ENCODE assay signal across 15 cellular contexts in genomic region chr17:76421054-76421427, GRCh38. TPM values are rescaled to one million over a fixed set of nuclear protein-coding genes. Genes with fewer than 3 reads are reported as not detected.
A peak's percentile ranks its signal among the peaks of the same experiment; 100 is the strongest.
DNase-seq lines count a peak whose midpoint lies in the region; ATAC-seq and TF ChIP-seq lines count a peak whose summit lies in the region.
"Had no signal": no experiment of that assay in that cellular context is flagged by ENCODE, and none has a peak within 500 bp of the region (broad histone marks: within the 10 kb centered on the region; RNA-seq: fewer than 3 reads in every experiment).

No MANE protein-coding gene starts in this region.

- no peaks in the 10 kb centered on the region for H3K9me3 Mint-ChIP-seq in memory B cell
- H3K9me3 Mint-ChIP-seq in naive thymus-derived CD8-positive, alpha-beta T cell, result no peaks in the 10 kb centered on the region

- peaks cover 68% of the 10 kb centered on the region for H3K79me2 ChIP-seq in MM.1S (ENCODE audit: low read length)

- H4K20me1 ChIP-seq in MM.1S (ENCODE audit: insufficient read depth, low read length), result no peaks in the 10 kb centered on the region

- no peak for TF ChIP-seq CTCF in MM.1S (IDR thresholded peaks at IDR 0.05; ENCODE audit: low read length)
- TF ChIP-seq CTCF in fibroblast of the aortic adventitia (IDR thresholded peaks at IDR 0.05; ENCODE audit: insufficient read depth, low read length), result no peak

- no peaks in the 10 kb centered on the region for H3K9me3 ChIP-seq in MM.1S (replicated peaks; ENCODE audit: insufficient read depth, low read length)
- H3K9me3 ChIP-seq: transverse colon had no signal

- H3K27ac ChIP-seq in MM.1S (ENCODE audit: low read length), result peak overlapping the region; percentile 77; the same call in 1 of the 2 replicates
- H3K27ac ChIP-seq: transverse colon had no signal

- H3K4me2 ChIP-seq in MM.1S (ENCODE audit: low read depth, low read length), result peak overlapping the region; percentile 93; the same call in 1 of the 2 replicates

- peaks cover 7% of the 10 kb centered on the region for H3K36me3 Mint-ChIP-seq in memory B cell
- H3K36me3 Mint-ChIP-seq in naive thymus-derived CD8-positive, alpha-beta T cell, result peaks cover 0 to 12% (median 0%) of the 10 kb centered on the region in 3 donors

- no peaks in the 10 kb centered on the region for H3K27me3 ChIP-seq in MM.1S (replicated peaks; ENCODE audit: insufficient read depth, low read length)
- H3K27me3 ChIP-seq: transverse colon had no signal

- H3K4me1 ChIP-seq in MM.1S (ENCODE audit: low read length), result peaks cover 36% of the 10 kb centered on the region

- DNase-seq in AG08395 (ENCODE audit: low spot score) (peak; percentile 54), MM.1S (no peak), fibroblast of the aortic adventitia (ENCODE audit: low read depth) (peak; percentile 10), memory B cell (ENCODE audit: low spot score in 2 of 2) (no peak), NCI-H146 treated with DMSO at 0.1 percent for 48 hours (lab: John Stamatoyannopoulos, UW; ENCODE audit: unreplicated experiment) (no peak), SIG-M5 treated with dmso at 0.1 percent for 504 hours (lab: John Stamatoyannopoulos, UW; ENCODE audit: unreplicated experiment) (no peak)
- DNase-seq in naive thymus-derived CD8-positive, alpha-beta T cell, result no peak
- DNase-seq: activated CD4-positive, CD25-positive, alpha-beta regulatory T cell; DMS 273 treated with DMSO at 0.1 percent for 48 hours; NCI-H2029; transverse colon had no signal

- no peak overlapping the region for H3K9ac ChIP-seq in MM.1S (ENCODE audit: low read length)

- no peak for ATAC-seq in memory B cell (ENCODE audit: low read depth)
- ATAC-seq in HG03280 (IDR thresholded peaks at IDR 0.05; ENCODE audit: unreplicated experiment), result no peak
- no peak for ATAC-seq in naive thymus-derived CD8-positive, alpha-beta T cell

- H3K9me2 ChIP-seq in MM.1S (replicated peaks; ENCODE audit: insufficient read depth, low read length), result no peaks in the 10 kb centered on the region

- POLR2A ChIA-PET in naive thymus-derived CD8-positive, alpha-beta T cell (lab: Charles Lee), result no interaction called here

- H3K27ac Mint-ChIP-seq in memory B cell, result peak overlapping the region; percentile 43
- H3K27ac Mint-ChIP-seq in naive thymus-derived CD8-positive, alpha-beta T cell, result peak overlapping the region in 4 of 10 donors; percentile 43 to 83 (median 57)

- no peaks in the 10 kb centered on the region for H3K36me3 ChIP-seq in MM.1S (replicated peaks; ENCODE audit: insufficient read depth, low read length)
- H3K36me3 ChIP-seq: transverse colon had no signal

- no peaks in the 10 kb centered on the region for H3K27me3 Mint-ChIP-seq in memory B cell
- H3K27me3 Mint-ChIP-seq in naive thymus-derived CD8-positive, alpha-beta T cell, result no peaks in the 10 kb centered on the region

- peaks cover 41% of the 10 kb centered on the region for H3K4me1 Mint-ChIP-seq in memory B cell
- H3K4me1 Mint-ChIP-seq in naive thymus-derived CD8-positive, alpha-beta T cell, result peaks cover 20 to 58% (median 35%) of the 10 kb centered on the region in 4 donors

- H3F3A ChIP-seq in MM.1S (ENCODE audit: insufficient read depth, low read length), result peaks cover 15% of the 10 kb centered on the region

- no peak overlapping the region for H3K4me3 Mint-ChIP-seq in memory B cell
- H3K4me3 Mint-ChIP-seq in naive thymus-derived CD8-positive, alpha-beta T cell, result peak overlapping the region in 1 of 10 donors; percentile 54

- H3K4me3 ChIP-seq in MM.1S (ENCODE audit: low read length) (no peak overlapping the region), fibroblast of the aortic adventitia (ENCODE audit: low read depth, low read length) (no peak overlapping the region)
- H3K4me3 ChIP-seq: transverse colon had no signal

- no peak overlapping the region for H2AFZ ChIP-seq in MM.1S (ENCODE audit: low read length)

RNA-seq across cellular contexts. Expression of gene UBE2O, which starts 31.9 kb away (rescaled TPM):
- 13.2 and 16.3 TPM in 2 replicates for total RNA-seq in fibroblast of the aortic adventitia (ENCODE audit: low replicate concordance)
- 10 to 100 TPM; 49.7 to 50.4 TPM for total RNA-seq in naive thymus-derived CD8-positive, alpha-beta T cell
- 10 to 100 TPM in 2 of 3 donors, 1 to 10 TPM in 1; 8.8 to 14.4 (median 10.6) TPM for polyA plus RNA-seq in naive thymus-derived CD8-positive, alpha-beta T cell

RNA-seq across cellular contexts. Expression of gene SPHK1, which starts 36.6 kb away (rescaled TPM):
- total RNA-seq in fibroblast of the aortic adventitia (ENCODE audit: low replicate concordance), result 31.7 and 84.0 TPM in 2 replicates
- total RNA-seq in naive thymus-derived CD8-positive, alpha-beta T cell, result under 1 TPM; 0.85 to 0.91 TPM
- under 1 TPM in 2 of 3 donors, not detected in 1; 0.31 to 0.37 TPM for polyA plus RNA-seq in naive thymus-derived CD8-positive, alpha-beta T cell

RNA-seq across cellular contexts. Expression of gene AANAT, which starts 46.4 kb away (rescaled TPM):
- total RNA-seq in fibroblast of the aortic adventitia (ENCODE audit: low replicate concordance), result not detected in 2 replicates
- total RNA-seq in naive thymus-derived CD8-positive, alpha-beta T cell, result not detected
- polyA plus RNA-seq in naive thymus-derived CD8-positive, alpha-beta T cell, result not detected
- total RNA-seq: dermis microvascular lymphatic vessel endothelial cell, frontal cortex, kidney epithelial cell, transverse colon had no signal

Comparison
In these comparisons a context has a peak if more than half of its experiments do, and no peak if none do; other contexts are left out.
1. DNase-seq: peak in AG08395 (single experiment) and fibroblast of the aortic adventitia (single experiment); none in MM.1S (single experiment), memory B cell (0 of 2), NCI-H146 treated with DMSO at 0.1 percent for 48 hours (single experiment), naive thymus-derived CD8-positive, alpha-beta T cell (0 of 10) and SIG-M5 treated with dmso at 0.1 percent for 504 hours (single experiment).
2. RNA of gene SPHK1, which starts 36.6 kb away (total RNA-seq): 31.7 to 84.0 TPM in fibroblast of the aortic adventitia; 0.85 to 0.91 TPM in naive thymus-derived CD8-positive, alpha-beta T cell; every median in the first group is over 10 times any median in the second.